Comparison of ENCODE assay signal across 28 cellular contexts in genomic region chr11:69201048-69201365, GRCh38. TPM values are rescaled to one million over a fixed set of nuclear protein-coding genes. Genes with fewer than 3 reads are reported as not detected.
"Had no signal": no experiment of that assay in that cellular context is flagged by ENCODE, and none has a peak within 500 bp of the region (broad histone marks: within the 10 kb centered on the region; RNA-seq: fewer than 3 reads in every experiment).

No MANE protein-coding gene starts in this region.

- DNase-seq: activated CD4-positive, alpha-beta memory T cell treated with anti-CD3 and anti-CD28 coated beads, Interleukin-2, amount 10 ng/mL, durations not matched to agents 7 days and 5 days; activated CD4-positive, alpha-beta T cell treated with anti-CD3 and anti-CD28 coated beads for 1 hour; activated CD4-positive, alpha-beta T cell treated with anti-CD3 and anti-CD28 coated beads, Interleukin-2, amount 10 ng/mL, durations not matched to agents 7 days and 5 days; activated CD8-positive, alpha-beta memory T cell treated with anti-CD3 and anti-CD28 coated beads, Interleukin-2, amount 50 U/mL, for 48 hours; activated naive CD4-positive, alpha-beta T cell treated with anti-CD3 and anti-CD28 coated beads for 36 hours; activated naive CD8-positive, alpha-beta T cell treated with anti-CD3 and anti-CD28 coated beads for 36 hours; activated T-cell treated with anti-CD3 and anti-CD28 coated beads, Interleukin-2, amount 50 U/mL, for 4 hours; adrenal gland; foreskin keratinocyte; left lung; lower lobe of right lung; mucosa of descending colon; psoas muscle; stimulated activated CD4-positive, alpha-beta T cell treated with anti-CD3 and anti-CD28 coated beads, Interleukin-15, amount 100 ng/mL, for 24 hours; stimulated activated CD4-positive, alpha-beta T cell treated with anti-CD3 and anti-CD28 coated beads, Interleukin-2, amount 100 ng/mL, for 24 hours; stimulated activated naive CD4-positive, alpha-beta T cell; T-helper 2 cell had no signal

- H3K36me3 ChIP-seq: adrenal gland, esophagus muscularis mucosa, heart right ventricle, left lung, lower lobe of right lung, pancreas, suprapubic skin, tibial artery, upper lobe of right lung had no signal

- H3K9me3 Mint-ChIP-seq: activated CD4-positive, alpha-beta memory T cell treated with anti-CD3 and anti-CD28 coated beads, Interleukin-2, amount 10 ng/mL, durations not matched to agents 7 days and 5 days; activated CD4-positive, alpha-beta T cell treated with anti-CD3 and anti-CD28 coated beads, Interleukin-2, amount 10 ng/mL, durations not matched to agents 7 days and 5 days; activated naive CD4-positive, alpha-beta T cell treated with anti-CD3 and anti-CD28 coated beads for 36 hours; activated naive CD8-positive, alpha-beta T cell treated with anti-CD3 and anti-CD28 coated beads for 36 hours; activated T-cell treated with anti-CD3 and anti-CD28 coated beads, Interleukin-2, amount 50 U/mL, for 4 hours; natural killer cell treated with Interleukin-12 subunit alpha and Interleukin-12 subunit beta and Interleukin-15 and Interleukin-18, amount 100 ng/mL, for 72 hours had no signal

- H3K36me3 Mint-ChIP-seq: activated naive CD8-positive, alpha-beta T cell treated with anti-CD3 and anti-CD28 coated beads for 36 hours; natural killer cell treated with Interleukin-12 subunit alpha and Interleukin-12 subunit beta and Interleukin-15 and Interleukin-18, amount 100 ng/mL, for 72 hours had no signal

- H3K27me3 Mint-ChIP-seq: activated CD4-positive, alpha-beta memory T cell treated with anti-CD3 and anti-CD28 coated beads, Interleukin-2, amount 10 ng/mL, durations not matched to agents 7 days and 5 days; activated CD4-positive, alpha-beta T cell treated with anti-CD3 and anti-CD28 coated beads, Interleukin-2, amount 10 ng/mL, durations not matched to agents 7 days and 5 days had no signal

- H3K4me1 Mint-ChIP-seq: activated CD4-positive, alpha-beta memory T cell treated with anti-CD3 and anti-CD28 coated beads, Interleukin-2, amount 10 ng/mL, durations not matched to agents 7 days and 5 days; activated CD4-positive, alpha-beta T cell treated with anti-CD3 and anti-CD28 coated beads, Interleukin-2, amount 10 ng/mL, durations not matched to agents 7 days and 5 days had no signal

- H3K4me3 Mint-ChIP-seq: activated CD4-positive, alpha-beta memory T cell treated with anti-CD3 and anti-CD28 coated beads, Interleukin-2, amount 10 ng/mL, durations not matched to agents 7 days and 5 days; activated CD4-positive, alpha-beta T cell treated with anti-CD3 and anti-CD28 coated beads, Interleukin-2, amount 10 ng/mL, durations not matched to agents 7 days and 5 days; activated naive CD4-positive, alpha-beta T cell treated with anti-CD3 and anti-CD28 coated beads for 36 hours; activated naive CD8-positive, alpha-beta T cell treated with anti-CD3 and anti-CD28 coated beads for 36 hours; activated T-cell treated with anti-CD3 and anti-CD28 coated beads, Interleukin-2, amount 50 U/mL, for 4 hours; natural killer cell treated with Interleukin-12 subunit alpha and Interleukin-12 subunit beta and Interleukin-15 and Interleukin-18, amount 100 ng/mL, for 72 hours had no signal

- ATAC-seq: activated T-cell treated with anti-CD3 and anti-CD28 coated beads, Interleukin-2, amount 50 U/mL, for 4 hours; foreskin keratinocyte; left lung; lower lobe of right lung; mucosa of descending colon; natural killer cell treated with Interleukin-12 subunit alpha and Interleukin-12 subunit beta and Interleukin-15 and Interleukin-18, amount 100 ng/mL, for 72 hours; psoas muscle; upper lobe of right lung had no signal

- H3K27ac Mint-ChIP-seq: activated CD4-positive, alpha-beta memory T cell treated with anti-CD3 and anti-CD28 coated beads, Interleukin-2, amount 10 ng/mL, durations not matched to agents 7 days and 5 days; activated CD4-positive, alpha-beta T cell treated with anti-CD3 and anti-CD28 coated beads, Interleukin-2, amount 10 ng/mL, durations not matched to agents 7 days and 5 days; activated naive CD4-positive, alpha-beta T cell treated with anti-CD3 and anti-CD28 coated beads for 36 hours; activated naive CD8-positive, alpha-beta T cell treated with anti-CD3 and anti-CD28 coated beads for 36 hours; natural killer cell treated with Interleukin-12 subunit alpha and Interleukin-12 subunit beta and Interleukin-15 and Interleukin-18, amount 100 ng/mL, for 72 hours had no signal

- H3K4me3 ChIP-seq: adrenal gland, body of pancreas, coronary artery, dorsolateral prefrontal cortex, esophagus muscularis mucosa, heart right ventricle, left lung, lower lobe of right lung, mucosa of descending colon, pancreas, psoas muscle, smooth muscle cell, suprapubic skin, tibial artery, upper lobe of right lung had no signal

- H3K27me3 ChIP-seq: body of pancreas, left lung, pancreas, upper lobe of right lung had no signal

RNA-seq across cellular contexts. Expression of gene SMIM38, which starts 45.3 kb away (rescaled TPM):
- total RNA-seq: foreskin keratinocyte, lower lobe of right lung, upper lobe of right lung had no signal
- polyA plus RNA-seq: foreskin keratinocyte, smooth muscle cell had no signal
